In genomic region chr12:75489613-75490210, GRCh38 we compare ENCODE assay signal across 8 cellular contexts. TPM values are rescaled to one million over a fixed set of nuclear protein-coding genes. Genes with fewer than 3 reads are reported as not detected.
DNase-seq lines count a peak whose midpoint lies in the region; ATAC-seq and TF ChIP-seq lines count a peak whose summit lies in the region.

No MANE protein-coding gene starts in this region.

- peaks cover 16% of the 10 kb centered on the region for H3K4me1 ChIP-seq in CD4-positive, CD25-positive, alpha-beta regulatory T cell (ENCODE audit: control insufficient read depth, insufficient read depth, low read length, poor library complexity, severe bottlenecking)

- H3K27ac Mint-ChIP-seq in CD4-positive, CD25-positive, alpha-beta regulatory T cell, result peak overlapping the region; percentile 77 to 88 (median 80)

- POLR2A ChIA-PET in RWPE1 (lab: Yijun Ruan, JAX; ENCODE audit: low non-redundant PET), result no interaction called here

- no peaks in the 10 kb centered on the region for H3K27me3 ChIP-seq in CD4-positive, CD25-positive, alpha-beta regulatory T cell (ENCODE audit: control insufficient read depth, insufficient read depth, low read length)

- H3K9me3 Mint-ChIP-seq in CD4-positive, CD25-positive, alpha-beta regulatory T cell, result no peaks in the 10 kb centered on the region

- H3K4me3 ChIP-seq in CD4-positive, CD25-positive, alpha-beta regulatory T cell (ENCODE audit: low read depth, low read length), result no peak overlapping the region

- no peak overlapping the region for H3K27ac ChIP-seq in CD4-positive, CD25-positive, alpha-beta regulatory T cell (ENCODE audit: insufficient read depth, low read length, poor library complexity, severe bottlenecking)
- H3K27ac ChIP-seq in RWPE1, result no peak overlapping the region

- no peaks in the 10 kb centered on the region for H3K9me3 ChIP-seq in CD4-positive, CD25-positive, alpha-beta regulatory T cell (ENCODE audit: control insufficient read depth in 2 of 2, low read length in 2 of 2)

- TF ChIP-seq CTCF in RWPE1 (conservative IDR thresholded peaks at IDR 0.05; ENCODE audit: low read depth), result no peak

- peak in 1 of 3 donors; percentile 44 for DNase-seq in CD4-positive, CD25-positive, alpha-beta regulatory T cell
- peak; percentile 54 for DNase-seq in RWPE1 (ENCODE audit: low spot score)
- no peak for DNase-seq in NCI-H510A (lab: John Stamatoyannopoulos, UW)
- no peak for DNase-seq in medulla oblongata (ENCODE audit: extremely low spot score)
- DNase-seq in activated CD8-positive, alpha-beta memory T cell treated with anti-CD3 and anti-CD28 coated beads, Interleukin-2, amount 50 U/mL, for 48 hours, result no peak
- no peak for DNase-seq in pons (ENCODE audit: low spot score)

- peak overlapping the region in 3 of 4 donors; percentile 4 to 66 (median 35) for H3K4me3 Mint-ChIP-seq in CD4-positive, CD25-positive, alpha-beta regulatory T cell

- peaks cover 9% of the 10 kb centered on the region for H3K36me3 Mint-ChIP-seq in CD4-positive, CD25-positive, alpha-beta regulatory T cell

- H3K27me3 Mint-ChIP-seq in CD4-positive, CD25-positive, alpha-beta regulatory T cell, result no peaks in the 10 kb centered on the region

- peak; percentile 55 to 61 for ATAC-seq in CD4-positive, CD25-positive, alpha-beta regulatory T cell (ENCODE audit: low read depth in 2 of 2)
- peak; percentile 69 for ATAC-seq in GM21786 (IDR thresholded peaks at IDR 0.05; ENCODE audit: unreplicated experiment)
- ATAC-seq in esophagus mucosa, result peak; percentile 75

- CTCF ChIA-PET in RWPE1 (lab: Yijun Ruan, JAX), result interaction anchor here (0.5 kb wide), 1 partner anchor 24 kb away, joined by 4 read pairs; no protein-coding TSS in a partner anchor

- peaks cover 37 to 51% (median 47%) of the 10 kb centered on the region in 4 donors for H3K4me1 Mint-ChIP-seq in CD4-positive, CD25-positive, alpha-beta regulatory T cell

- H3K36me3 ChIP-seq in CD4-positive, CD25-positive, alpha-beta regulatory T cell (ENCODE audit: control insufficient read depth, insufficient read depth, low read length), result peaks cover 52% of the 10 kb centered on the region

RNA-seq across cellular contexts. Expression of gene GLIPR1, which starts 9.2 kb away (rescaled TPM):
- total RNA-seq in CD4-positive, CD25-positive, alpha-beta regulatory T cell, result 91.4 TPM
- 100 to 1,000 TPM; 127 to 207 (median 173) TPM for polyA plus RNA-seq in CD4-positive, CD25-positive, alpha-beta regulatory T cell
- 4.1 TPM for total RNA-seq in esophagus mucosa

RNA-seq across cellular contexts. Expression of gene KRR1, which starts 21.7 kb away (rescaled TPM):
- 113 TPM for total RNA-seq in CD4-positive, CD25-positive, alpha-beta regulatory T cell
- 10 to 100 TPM; 47.9 to 70.2 (median 59.0) TPM for polyA plus RNA-seq in CD4-positive, CD25-positive, alpha-beta regulatory T cell
- total RNA-seq in esophagus mucosa, result 46.7 TPM

Comparison
In these comparisons a context has a peak if more than half of its experiments do, and no peak if none do; other contexts are left out.
1. RNA of gene GLIPR1, which starts 9.2 kb away (total RNA-seq): 91.4 TPM in CD4-positive, CD25-positive, alpha-beta regulatory T cell (single experiment); 4.1 TPM in esophagus mucosa (single experiment); every median in the first group is over 10 times any median in the second.
2. Peak in every context shown above with its lines, with median percentiles within 50 percentile points of each other: ATAC-seq.